ENCODE assay signal across 22 cellular contexts in genomic region chr2:207868855-207869596, GRCh38.
DNase-seq lines count a peak whose midpoint lies in the region; ATAC-seq and TF ChIP-seq lines count a peak whose summit lies in the region.
"Had no signal": no experiment of that assay in that cellular context is flagged by ENCODE, and none has a peak within 500 bp of the region (broad histone marks: within the 10 kb centered on the region; RNA-seq: fewer than 3 reads in every experiment).

No MANE protein-coding gene starts in this region.

- H3K4me3 Mint-ChIP-seq in GM23338: no peak overlapping the region
- no peak overlapping the region for H3K4me3 Mint-ChIP-seq in T-cell
- H3K4me3 Mint-ChIP-seq: B cell; effector memory CD8-positive, alpha-beta T cell; stimulated activated memory B cell treated with anti-CD40 and anti-IgM and Interleukin-4, amounts not matched to agents 10 μg/mL and 1 μg/mL and 100 μg/mL, for 72 hours; T-helper 17 cell had no signal

- H3K9me3 ChIP-seq in adipocyte (ENCODE audit: control insufficient read depth, low read length) (no peaks in the 10 kb centered on the region), mesenchymal stem cell (ENCODE audit: control insufficient read depth, low read length) (no peaks in the 10 kb centered on the region)
- H3K9me3 ChIP-seq: ovary had no signal

- ATAC-seq in GM23338: no peak
- ATAC-seq in T-cell (replicated peaks in 1 of 4): no peak
- no peak for ATAC-seq in HG03159 (IDR thresholded peaks at IDR 0.05; ENCODE audit: unreplicated experiment)
- no peak for ATAC-seq in GM19351 (IDR thresholded peaks at IDR 0.05; ENCODE audit: unreplicated experiment)
- ATAC-seq: effector memory CD8-positive, alpha-beta T cell; right cardiac atrium; stimulated activated memory B cell treated with anti-CD40 and anti-IgM and Interleukin-4, amounts not matched to agents 10 μg/mL and 1 μg/mL and 100 μg/mL, for 72 hours; T-helper 17 cell had no signal

- no peak overlapping the region for H2AK5ac ChIP-seq in mesenchymal stem cell (ENCODE audit: low read length, severe bottlenecking)

- H3K36me3 ChIP-seq in GM23338 (ENCODE audit: insufficient read depth): no peaks in the 10 kb centered on the region
- H3K36me3 ChIP-seq in adipocyte (ENCODE audit: control insufficient read depth, insufficient read depth, low read length, severe bottlenecking): no peaks in the 10 kb centered on the region
- H3K36me3 ChIP-seq in mesenchymal stem cell (ENCODE audit: control insufficient read depth in 1 of 2, insufficient read depth in 2 of 2, low read depth in 1 of 2, low read length in 2 of 2): no peaks in the 10 kb centered on the region
- H3K36me3 ChIP-seq: ovary had no signal

- H3K18ac ChIP-seq in mesenchymal stem cell (ENCODE audit: low read depth in 1 of 2, low read length in 2 of 2): no peak overlapping the region

- H3K79me1 ChIP-seq in mesenchymal stem cell (replicated peaks; ENCODE audit: low read length, poor library complexity, severe bottlenecking): peaks cover 3% of the 10 kb centered on the region

- H3K4me3 ChIP-seq in GM23338: no peak overlapping the region
- H3K4me3 ChIP-seq in adipocyte (ENCODE audit: low read length): no peak overlapping the region
- H3K4me3 ChIP-seq in mesenchymal stem cell (ENCODE audit: insufficient read depth in 1 of 2, low read depth in 1 of 2, low read length in 2 of 2): no peak overlapping the region
- H3K4me3 ChIP-seq: ovary had no signal

- no peaks in the 10 kb centered on the region for H3K9me2 ChIP-seq in GM23338 (ENCODE audit: insufficient read depth)

- no peak overlapping the region for H3K4ac ChIP-seq in mesenchymal stem cell (ENCODE audit: low read depth in 1 of 2, low read length in 2 of 2)

- 0 out of 2 replicates have a peak overlapping the region, but pooled peaks have one; percentile 21 for H3K27ac Mint-ChIP-seq in GM23338
- no peak overlapping the region for H3K27ac Mint-ChIP-seq in T-cell
- H3K27ac Mint-ChIP-seq: B cell; effector memory CD8-positive, alpha-beta T cell; stimulated activated memory B cell treated with anti-CD40 and anti-IgM and Interleukin-4, amounts not matched to agents 10 μg/mL and 1 μg/mL and 100 μg/mL, for 72 hours; T-helper 17 cell had no signal

- no peak for TF ChIP-seq CTCF in GM23338 (conservative IDR thresholded peaks at IDR 0.05; ENCODE audit: low read depth in 2 of 2)

- H3K4me2 ChIP-seq in GM23338 (no peak overlapping the region), mesenchymal stem cell (ENCODE audit: low read length, poor library complexity, severe bottlenecking) (no peak overlapping the region)

- CTCF ChIA-PET in T-cell (lab: Charles Lee): no interaction called here

- DNase-seq in GM23338 (ENCODE audit: low spot score) (no peak), adipocyte (ENCODE audit: low read depth) (no peak), mesenchymal stem cell (no peak), T-cell (no peak), AML-193 (lab: John Stamatoyannopoulos, UW) (no peak)
- DNase-seq: activated CD4-positive, alpha-beta T cell treated with anti-CD3 and anti-CD28 coated beads, Interleukin-2, amount 50 U/mL, for 48 hours; activated naive CD4-positive, alpha-beta T cell treated with Interleukin-2 at 50 U/mL for 16 hours; aorta; DMS 273 treated with DMSO at 0.1 percent for 48 hours; effector memory CD8-positive, alpha-beta T cell; glutamatergic neuron; NCI-H1105; NCI-H526; ovary; right cardiac atrium; SHP77 treated with DMSO at 0.1 percent for 48 hours; T-helper 17 cell had no signal

- H2AFZ ChIP-seq in GM23338 (no peak overlapping the region), mesenchymal stem cell (ENCODE audit: low read depth, low read length) (no peak overlapping the region)

- no peak overlapping the region for H2BK5ac ChIP-seq in mesenchymal stem cell (ENCODE audit: low read depth, low read length, poor library complexity, severe bottlenecking)

- H4K20me1 ChIP-seq in GM23338 (replicated peaks; ENCODE audit: insufficient read depth): no peaks in the 10 kb centered on the region

- no peak overlapping the region for H3K14ac ChIP-seq in mesenchymal stem cell (ENCODE audit: low read length in 2 of 2)

- H2BK120ac ChIP-seq in mesenchymal stem cell (ENCODE audit: low read depth, low read length): no peak overlapping the region

- no peak overlapping the region for H4K91ac ChIP-seq in mesenchymal stem cell (ENCODE audit: low read length)

- H3K36me3 Mint-ChIP-seq in GM23338 (ENCODE audit: low read depth) (no peaks in the 10 kb centered on the region), T-cell (peaks cover 16% of the 10 kb centered on the region)

- WGBS in mesenchymal stem cell: 89% methylated on average over 5 of the region's 5 CpGs

- no peak overlapping the region for H4K8ac ChIP-seq in mesenchymal stem cell (ENCODE audit: low read length)

- peaks cover 11% of the 10 kb centered on the region; the same call in 2 of the 3 replicates for H3K4me1 Mint-ChIP-seq in GM23338
- no peaks in the 10 kb centered on the region for H3K4me1 Mint-ChIP-seq in T-cell
- H3K4me1 Mint-ChIP-seq: B cell; stimulated activated memory B cell treated with anti-CD40 and anti-IgM and Interleukin-4, amounts not matched to agents 10 μg/mL and 1 μg/mL and 100 μg/mL, for 72 hours had no signal

- H3K9me3 Mint-ChIP-seq in GM23338: no peaks in the 10 kb centered on the region
- no peaks in the 10 kb centered on the region for H3K9me3 Mint-ChIP-seq in T-cell
- H3K9me3 Mint-ChIP-seq: effector memory CD8-positive, alpha-beta T cell; stimulated activated memory B cell treated with anti-CD40 and anti-IgM and Interleukin-4, amounts not matched to agents 10 μg/mL and 1 μg/mL and 100 μg/mL, for 72 hours had no signal

- no peaks in the 10 kb centered on the region for H3K79me2 ChIP-seq in GM23338 (replicated peaks; ENCODE audit: insufficient read depth)

- no peak overlapping the region for H2BK12ac ChIP-seq in mesenchymal stem cell (ENCODE audit: low read length in 2 of 2)

- H3K4me1 ChIP-seq in GM23338 (ENCODE audit: insufficient read depth): peaks cover 5% of the 10 kb centered on the region; the same call in 1 of the 2 replicates
- H3K4me1 ChIP-seq in adipocyte (ENCODE audit: control insufficient read depth, insufficient read depth, low read length): peaks cover 35% of the 10 kb centered on the region
- peaks cover 5% of the 10 kb centered on the region for H3K4me1 ChIP-seq in mesenchymal stem cell (ENCODE audit: control insufficient read depth, insufficient read depth, low read depth, low read length)

- H3K27me3 ChIP-seq in GM23338 (ENCODE audit: insufficient read depth): no peaks in the 10 kb centered on the region
- H3K27me3 ChIP-seq in adipocyte (replicated peaks; ENCODE audit: control insufficient read depth, insufficient read depth, low read length): no peaks in the 10 kb centered on the region
- H3K27me3 ChIP-seq in mesenchymal stem cell (ENCODE audit: control insufficient read depth in 1 of 2, insufficient read depth in 1 of 2, low read length in 2 of 2): no peaks in the 10 kb centered on the region
- H3K27me3 ChIP-seq: ovary had no signal

- H3K27me3 Mint-ChIP-seq in GM23338 (ENCODE audit: insufficient read depth, low read depth, poor library complexity) (no peaks in the 10 kb centered on the region), T-cell (no peaks in the 10 kb centered on the region)
- H3K27me3 Mint-ChIP-seq: B cell; effector memory CD8-positive, alpha-beta T cell; stimulated activated memory B cell treated with anti-CD40 and anti-IgM and Interleukin-4, amounts not matched to agents 10 μg/mL and 1 μg/mL and 100 μg/mL, for 72 hours; T-helper 17 cell had no signal

- H3K9ac ChIP-seq in adipocyte (ENCODE audit: low read length) (peak overlapping the region; percentile 20), mesenchymal stem cell (ENCODE audit: low read length) (peak overlapping the region; percentile 63)

- POLR2A ChIA-PET in T-cell (lab: Charles Lee): no interaction called here

- no peak overlapping the region for H3K23ac ChIP-seq in mesenchymal stem cell (ENCODE audit: low read length in 2 of 2)

- no peak overlapping the region for H2BK15ac ChIP-seq in mesenchymal stem cell (ENCODE audit: low read depth, poor library complexity, severe bottlenecking)

- no peaks in the 10 kb centered on the region for H3F3A ChIP-seq in GM23338 (replicated peaks; ENCODE audit: low read depth)

- H3K27ac ChIP-seq in GM23338 (ENCODE audit: low read depth) (peak overlapping the region; percentile 18; the same call in 1 of the 2 replicates), mesenchymal stem cell (ENCODE audit: low read length, poor library complexity, severe bottlenecking) (peak overlapping the region; percentile 83)
- H3K27ac ChIP-seq: ovary, VCaP had no signal
